9 cellular contexts compared by ENCODE assay signal in the genomic region with DNA sequence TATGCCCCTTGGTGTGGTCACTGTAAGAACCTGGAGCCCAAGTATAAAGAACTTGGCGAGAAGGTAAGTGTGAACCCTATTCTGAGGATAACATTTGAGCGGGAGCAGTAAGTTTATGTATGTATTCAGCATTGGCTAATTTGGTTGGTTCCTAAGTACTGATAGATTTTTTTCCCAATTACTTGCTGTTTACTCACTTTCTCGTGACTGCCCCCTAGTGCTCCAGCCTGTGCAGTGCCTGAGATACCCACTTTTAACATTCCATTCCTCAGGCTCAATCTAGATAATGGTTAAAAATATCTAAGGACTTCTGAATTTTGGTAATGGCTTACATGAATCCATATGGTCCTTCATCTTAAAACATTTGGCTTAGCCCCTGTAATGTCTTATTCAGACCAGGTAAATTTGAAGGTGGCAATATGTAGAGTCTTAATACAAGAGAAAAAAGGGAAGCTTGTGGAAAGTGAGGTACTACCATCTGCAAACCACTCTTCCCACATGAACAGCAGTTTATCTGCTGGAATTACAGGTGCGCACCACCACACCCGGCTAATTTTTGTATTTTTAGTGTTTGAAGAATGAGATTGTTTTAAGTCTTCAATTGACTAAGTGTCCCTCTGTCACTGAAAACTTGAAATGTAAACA. TPM values are rescaled to one million over a fixed set of nuclear protein-coding genes. Genes with fewer than 3 reads are reported as not detected.
DNase-seq lines count a peak whose midpoint lies in the region; ATAC-seq and TF ChIP-seq lines count a peak whose summit lies in the region.
"Had no signal": no experiment of that assay in that cellular context is flagged by ENCODE, and none has a peak within 500 bp of the region (broad histone marks: within the 10 kb centered on the region; RNA-seq: fewer than 3 reads in every experiment).

No MANE protein-coding gene starts in this region.

- DNase-seq in NCI-H1105 treated with DMSO at 0.1 percent for 48 hours (lab: John Stamatoyannopoulos, UW) (peak; percentile 35), NCI-H1105 (lab: John Stamatoyannopoulos, UW) (no peak), NCI-H1694 treated with DMSO at 0.1 percent for 48 hours (lab: John Stamatoyannopoulos, UW) (peak; percentile 41), WERI-Rb-1 (peak; percentile 50), coronary artery (ENCODE audit: low spot score) (no peak), lung (ENCODE audit: low spot score) (no peak)

- H3K4me3 Mint-ChIP-seq in stimulated activated naive CD8-positive, alpha-beta T cell treated with anti-CD3 and anti-CD28 coated beads, Interleukin-15, Interleukin-2, amounts not matched to agents 100 ng/mL and 50 ng/mL, for 24 hours = no peak overlapping the region

- H3K4me3 ChIP-seq in WERI-Rb-1 (ENCODE audit: low read depth, low read length) (no peak overlapping the region), coronary artery (no peak overlapping the region), lung (no peak overlapping the region)
- H3K4me3 ChIP-seq: BLaER1 had no signal

- H3K9me3 ChIP-seq in WERI-Rb-1 (ENCODE audit: severe bottlenecking) = no peaks in the 10 kb centered on the region
- H3K9me3 ChIP-seq in lung (ENCODE audit: control insufficient read depth in 2 of 2, insufficient read depth in 1 of 2, low read length in 1 of 2) = no peaks in the 10 kb centered on the region
- H3K9me3 ChIP-seq: BLaER1 had no signal

- H3K36me3 Mint-ChIP-seq in stimulated activated naive CD8-positive, alpha-beta T cell treated with anti-CD3 and anti-CD28 coated beads, Interleukin-15, Interleukin-2, amounts not matched to agents 100 ng/mL and 50 ng/mL, for 24 hours (ENCODE audit: low read depth) = peaks cover 84% of the 10 kb centered on the region

- peak; percentile 73 for TF ChIP-seq CTCF in WERI-Rb-1 (IDR thresholded peaks at IDR 0.05; ENCODE audit: low read depth, low read length)
- peak; percentile 65 for TF ChIP-seq CTCF in coronary artery (IDR thresholded peaks at IDR 0.05)
- TF ChIP-seq CTCF in lung (IDR thresholded peaks at IDR 0.05; ENCODE audit: control extremely low read depth, extremely low read depth) = peak; percentile 45

- ATAC-seq in lung (ENCODE audit: insufficient read depth, low FRiP score) (no peak), GM19452 (IDR thresholded peaks at IDR 0.05; ENCODE audit: unreplicated experiment) (no peak)

- H3K36me3 ChIP-seq in WERI-Rb-1 = peaks cover 89% of the 10 kb centered on the region
- H3K36me3 ChIP-seq in lung (ENCODE audit: control insufficient read depth in 2 of 2, insufficient read depth in 2 of 2, low read length in 2 of 2) = peaks cover 22 to 59% of the 10 kb centered on the region in 2 donors

- H3K27ac Mint-ChIP-seq in stimulated activated naive CD8-positive, alpha-beta T cell treated with anti-CD3 and anti-CD28 coated beads, Interleukin-15, Interleukin-2, amounts not matched to agents 100 ng/mL and 50 ng/mL, for 24 hours = peak overlapping the region; percentile 18

- no peaks in the 10 kb centered on the region for H3K27me3 Mint-ChIP-seq in stimulated activated naive CD8-positive, alpha-beta T cell treated with anti-CD3 and anti-CD28 coated beads, Interleukin-15, Interleukin-2, amounts not matched to agents 100 ng/mL and 50 ng/mL, for 24 hours

- H3K4me1 ChIP-seq in lung (ENCODE audit: control insufficient read depth in 2 of 2, insufficient read depth in 2 of 2, low read length in 2 of 2) = no peaks in the 10 kb centered on the region

- H3K27me3 ChIP-seq in WERI-Rb-1 (ENCODE audit: insufficient read depth, low read depth, severe bottlenecking) (no peaks in the 10 kb centered on the region), lung (ENCODE audit: control insufficient read depth, insufficient read depth) (no peaks in the 10 kb centered on the region)
- H3K27me3 ChIP-seq: BLaER1 had no signal

- H3K27ac ChIP-seq in WERI-Rb-1 = no peak overlapping the region
- no peak overlapping the region for H3K27ac ChIP-seq in coronary artery
- H3K27ac ChIP-seq in lung (ENCODE audit: low read depth in 1 of 2, low read length in 1 of 2) = no peak overlapping the region
- H3K27ac ChIP-seq: BLaER1 had no signal

- WGBS in lung, 2 donors = 69 to 73% methylated on average over 5 of the region's 5 CpGs

- H3K9me3 Mint-ChIP-seq in stimulated activated naive CD8-positive, alpha-beta T cell treated with anti-CD3 and anti-CD28 coated beads, Interleukin-15, Interleukin-2, amounts not matched to agents 100 ng/mL and 50 ng/mL, for 24 hours = no peaks in the 10 kb centered on the region

- peaks cover 4% of the 10 kb centered on the region for H3K4me1 Mint-ChIP-seq in stimulated activated naive CD8-positive, alpha-beta T cell treated with anti-CD3 and anti-CD28 coated beads, Interleukin-15, Interleukin-2, amounts not matched to agents 100 ng/mL and 50 ng/mL, for 24 hours (ENCODE audit: low read depth)

RNA-seq across cellular contexts. Expression of gene ELL3, which starts 7.1 kb away (rescaled TPM):
- total RNA-seq in lung = 10 to 100 TPM in 1 of 2 donors, 1 to 10 TPM in 1; 4.8 to 15.5 TPM
- 1 to 10 TPM; 3.6 to 4.2 TPM for polyA plus RNA-seq in lung

RNA-seq across cellular contexts. Expression of gene SERF2, which starts 22.4 kb away (rescaled TPM):
- 100 to 1,000 TPM; 334 to 924 TPM for total RNA-seq in lung
- 1,000 to 10,000 TPM; 2,106 to 3,331 TPM for polyA plus RNA-seq in lung

RNA-seq across cellular contexts. Expression of gene PDIA3, which starts 23.5 kb away (rescaled TPM):
- 100 to 1,000 TPM; 235 to 580 TPM for total RNA-seq in lung
- 100 to 1,000 TPM; 365 to 404 TPM for polyA plus RNA-seq in lung

RNA-seq across cellular contexts. Expression of gene SERINC4, which starts 30.3 kb away (rescaled TPM):
- total RNA-seq in lung = under 1 TPM in 1 of 2 donors, not detected in 1; 0.18 TPM
- polyA plus RNA-seq in lung = under 1 TPM; 0.24 to 0.46 TPM

RNA-seq across cellular contexts. Expression of gene HYPK, which starts 30.7 kb away (rescaled TPM):
- 10 to 100 TPM in 1 of 2 donors, 1 to 10 TPM in 1; 7.1 to 17.3 TPM for total RNA-seq in lung
- 10 to 100 TPM in 1 of 2 donors, 1 to 10 TPM in 1; 8.4 to 24.6 TPM for polyA plus RNA-seq in lung

Comparison
In these comparisons a context has a peak if more than half of its experiments do, and no peak if none do; other contexts are left out.
1. DNase-seq: peak in NCI-H1105 treated with DMSO at 0.1 percent for 48 hours (single experiment), NCI-H1694 treated with DMSO at 0.1 percent for 48 hours (single experiment) and WERI-Rb-1 (single experiment); none in NCI-H1105 (single experiment), coronary artery (single experiment) and lung (single experiment).
2. Peak in every context shown above with its lines, with median percentiles within 50 percentile points of each other: CTCF ChIP-seq.